ENCODE assay signal across 11 cellular contexts in the genomic region with DNA sequence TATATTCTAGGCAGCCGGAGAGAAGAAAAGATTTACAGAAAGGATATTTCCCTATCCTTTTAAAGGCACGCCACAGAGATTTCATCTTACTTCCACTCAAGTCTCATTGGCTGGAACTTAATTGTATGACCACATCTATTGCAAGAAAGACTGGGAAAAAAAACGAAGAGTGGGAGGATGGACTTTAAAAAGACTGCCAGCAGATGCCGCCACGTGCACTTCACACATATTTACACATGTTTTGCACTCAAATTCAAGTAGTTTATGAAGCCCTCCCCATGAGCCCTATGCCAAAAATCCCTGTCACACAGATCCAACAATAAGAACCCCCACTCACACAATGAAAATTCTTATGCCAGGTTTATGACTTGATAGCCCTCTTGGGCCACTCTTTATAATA.
DNase-seq lines count a peak whose midpoint lies in the region; ATAC-seq and TF ChIP-seq lines count a peak whose summit lies in the region.
"Had no signal": no experiment of that assay in that cellular context is flagged by ENCODE, and none has a peak within 500 bp of the region (broad histone marks: within the 10 kb centered on the region; RNA-seq: fewer than 3 reads in every experiment).

No MANE protein-coding gene starts in this region.

- no peak overlapping the region for H2AFZ ChIP-seq in GM23248
- H2AFZ ChIP-seq in neural progenitor cell (replicated peaks): no peak overlapping the region

- peak; percentile 32 for DNase-seq in GM23248
- peak; percentile 21 for DNase-seq in NCI-H82 (lab: John Stamatoyannopoulos, UW)
- DNase-seq in choroid plexus epithelial cell (ENCODE audit: low read depth): peak; percentile 53
- DNase-seq in neural progenitor cell (ENCODE audit: low spot score): peak; percentile 17
- DNase-seq in activated T-cell treated with anti-CD3 and anti-CD28 coated beads, Interleukin-2, amount 50 U/mL, for 72 hours: no peak
- DNase-seq in upper lobe of right lung: no peak
- DNase-seq in superior temporal gyrus (ENCODE audit: extremely low spot score): no peak
- no peak for DNase-seq in DMS114 treated with DMSO at 0.1 percent for 48 hours (lab: John Stamatoyannopoulos, UW; ENCODE audit: unreplicated experiment)
- DNase-seq: activated gamma-delta T cell treated with Interleukin-2 at 50 U/mL for 16 hours had no signal

- in situ Hi-C loops in GM23248 (cut with MboI): no loop called here

- no peaks in the 10 kb centered on the region for H3K36me3 Mint-ChIP-seq in neural progenitor cell
- H3K36me3 Mint-ChIP-seq in activated T-cell treated with anti-CD3 and anti-CD28 coated beads, Interleukin-2, amount 50 U/mL, for 72 hours (ENCODE audit: insufficient read depth in 2 of 2): peaks cover 0 to 2% of the 10 kb centered on the region in 2 donors

- H3K4me1 ChIP-seq in GM23248 (ENCODE audit: insufficient read depth): no peaks in the 10 kb centered on the region
- H3K4me1 ChIP-seq in neural progenitor cell: no peaks in the 10 kb centered on the region
- no peaks in the 10 kb centered on the region for H3K4me1 ChIP-seq in upper lobe of right lung

- no peaks in the 10 kb centered on the region for H3K9me3 Mint-ChIP-seq in neural progenitor cell
- peaks cover 7 to 10% of the 10 kb centered on the region in 2 donors for H3K9me3 Mint-ChIP-seq in activated T-cell treated with anti-CD3 and anti-CD28 coated beads, Interleukin-2, amount 50 U/mL, for 72 hours

- H3K27ac ChIP-seq in GM23248 (no peak overlapping the region), neural progenitor cell (no peak overlapping the region), upper lobe of right lung (no peak overlapping the region)
- H3K27ac ChIP-seq: HL-60 had no signal

- H3K27me3 Mint-ChIP-seq in neural progenitor cell (ENCODE audit: insufficient read depth, low read depth): no peaks in the 10 kb centered on the region
- no peaks in the 10 kb centered on the region for H3K27me3 Mint-ChIP-seq in activated T-cell treated with anti-CD3 and anti-CD28 coated beads, Interleukin-2, amount 50 U/mL, for 72 hours (ENCODE audit: low read depth)

- no peak overlapping the region for H3K4me2 ChIP-seq in GM23248 (ENCODE audit: unreplicated experiment)
- no peak overlapping the region for H3K4me2 ChIP-seq in neural progenitor cell

- no peak overlapping the region for H3K27ac Mint-ChIP-seq in neural progenitor cell
- no peak overlapping the region for H3K27ac Mint-ChIP-seq in activated T-cell treated with anti-CD3 and anti-CD28 coated beads, Interleukin-2, amount 50 U/mL, for 72 hours

- H3F3A ChIP-seq in GM23248 (ENCODE audit: insufficient read depth) (no peaks in the 10 kb centered on the region), neural progenitor cell (ENCODE audit: low read depth) (no peaks in the 10 kb centered on the region)

- H3K4me3 Mint-ChIP-seq in neural progenitor cell: no peak overlapping the region
- H3K4me3 Mint-ChIP-seq in activated T-cell treated with anti-CD3 and anti-CD28 coated beads, Interleukin-2, amount 50 U/mL, for 72 hours: no peak overlapping the region

- TF ChIP-seq CTCF in choroid plexus epithelial cell (conservative IDR thresholded peaks at IDR 0.05; ENCODE audit: low read depth, low read length) (peak; percentile 52), neural progenitor cell (IDR thresholded peaks at IDR 0.05) (peak; percentile 54), upper lobe of right lung (IDR thresholded peaks at IDR 0.05) (no peak)

- no peaks in the 10 kb centered on the region for H3K27me3 ChIP-seq in GM23248 (replicated peaks; ENCODE audit: insufficient read depth)
- H3K27me3 ChIP-seq in neural progenitor cell: no peaks in the 10 kb centered on the region
- H3K27me3 ChIP-seq in upper lobe of right lung: no peaks in the 10 kb centered on the region

- intact Hi-C loops in upper lobe of right lung (cut with DNase I): no loop called here

- H3K9me3 ChIP-seq in GM23248 (ENCODE audit: low read depth): no peaks in the 10 kb centered on the region
- H3K9me3 ChIP-seq in neural progenitor cell (ENCODE audit: low read depth): no peaks in the 10 kb centered on the region
- H3K9me3 ChIP-seq in upper lobe of right lung: no peaks in the 10 kb centered on the region

- no peak for ATAC-seq in activated T-cell treated with anti-CD3 and anti-CD28 coated beads, Interleukin-2, amount 50 U/mL, for 72 hours (replicated peaks in 1 of 2)
- no peak for ATAC-seq in upper lobe of right lung

- H3K4me3 ChIP-seq in GM23248: no peak overlapping the region
- H3K4me3 ChIP-seq in choroid plexus epithelial cell (ENCODE audit: low read depth, low read length): no peak overlapping the region
- no peak overlapping the region for H3K4me3 ChIP-seq in neural progenitor cell
- no peak overlapping the region for H3K4me3 ChIP-seq in upper lobe of right lung
- H3K4me3 ChIP-seq: lung had no signal

- no peaks in the 10 kb centered on the region for H3K9me2 ChIP-seq in GM23248 (ENCODE audit: insufficient read depth)

- no peaks in the 10 kb centered on the region for H3K79me2 ChIP-seq in GM23248 (ENCODE audit: insufficient read depth)
- no peaks in the 10 kb centered on the region for H3K79me2 ChIP-seq in neural progenitor cell (ENCODE audit: low read depth)

- H4K20me1 ChIP-seq in GM23248 (ENCODE audit: insufficient read depth) (no peaks in the 10 kb centered on the region), neural progenitor cell (ENCODE audit: low read depth) (no peaks in the 10 kb centered on the region)

- H3K36me3 ChIP-seq in GM23248 (ENCODE audit: low read depth) (no peaks in the 10 kb centered on the region), neural progenitor cell (no peaks in the 10 kb centered on the region), upper lobe of right lung (no peaks in the 10 kb centered on the region)

- H3K4me1 Mint-ChIP-seq in neural progenitor cell: no peaks in the 10 kb centered on the region
- H3K4me1 Mint-ChIP-seq in activated T-cell treated with anti-CD3 and anti-CD28 coated beads, Interleukin-2, amount 50 U/mL, for 72 hours (ENCODE audit: low read depth): no peaks in the 10 kb centered on the region

- H3K9ac ChIP-seq in GM23248 (no peak overlapping the region), neural progenitor cell (no peak overlapping the region)

- WGBS in GM23248 (ENCODE audit: low coverage in 1 of 2, low lambda C conversion rate in 2 of 2, missing lambda C conversion rate in 2 of 2), 2 experiments: 5 to 11% methylated on average over 5 of the region's 5 CpGs

Comparison
In these comparisons a context has a peak if more than half of its experiments do, and no peak if none do; other contexts are left out.
1. DNase-seq: peak in GM23248 (single experiment), NCI-H82 (single experiment), choroid plexus epithelial cell (single experiment) and neural progenitor cell (single experiment); none in activated T-cell treated with anti-CD3 and anti-CD28 coated beads, Interleukin-2, amount 50 U/mL, for 72 hours (0 of 2), upper lobe of right lung (single experiment), superior temporal gyrus (single experiment) and DMS114 treated with DMSO at 0.1 percent for 48 hours (single experiment).